Comparison of ENCODE assay signal across 26 cellular contexts in genomic region chr10:28514648-28515047, GRCh38.
"Had no signal": no experiment of that assay in that cellular context is flagged by ENCODE, and none has a peak within 500 bp of the region (broad histone marks: within the 10 kb centered on the region; RNA-seq: fewer than 3 reads in every experiment).

No MANE protein-coding gene starts in this region.

- DNase-seq: colonic mucosa; cortex of kidney; effector CD8-positive, alpha-beta T cell; effector memory CD8-positive, alpha-beta T cell; endodermal cell; erythroblast; esophagus squamous epithelium; foreskin fibroblast; foreskin melanocyte; gastrocnemius medialis; glutamatergic neuron; head of caudate nucleus; heart right ventricle; hippocampal formation; left cardiac atrium; left lung; left ventricle myocardium superior; lower lobe of right lung; mesendoderm; midbrain had no signal

- H3K27me3 Mint-ChIP-seq: dendritic cell treated with granulocyte-macrophage colony-stimulating factor and Interleukin-4, amounts not matched to agents 40 ng/mL and 50 ng/mL, for 4 days; effector memory CD8-positive, alpha-beta T cell had no signal

- H3K9me3 ChIP-seq: colonic mucosa, esophagus squamous epithelium, gastrocnemius medialis, left lung, lower lobe of right lung had no signal

- H3K9me3 Mint-ChIP-seq: endodermal cell had no signal

- H3K4me3 ChIP-seq: colonic mucosa, esophagus squamous epithelium, gastrocnemius medialis, heart right ventricle, left lung, lower lobe of right lung had no signal

- H3K27me3 ChIP-seq: colonic mucosa, gastrocnemius medialis, heart right ventricle, left lung had no signal

- H3K4me1 ChIP-seq: colonic mucosa, esophagus squamous epithelium, gastrocnemius medialis, heart right ventricle, left lung, lower lobe of right lung had no signal

- H3K27ac ChIP-seq: colonic mucosa, epithelial cell of prostate, esophagus squamous epithelium, gastrocnemius medialis, heart right ventricle, left lung, lower lobe of right lung had no signal

- FAIRE-seq: endometrium, islet of Langerhans, keratinocyte had no signal

- H3K36me3 ChIP-seq: colonic mucosa, esophagus squamous epithelium, gastrocnemius medialis, heart right ventricle, left lung, lower lobe of right lung had no signal

- H3K4me3 Mint-ChIP-seq: dendritic cell treated with granulocyte-macrophage colony-stimulating factor and Interleukin-4, amounts not matched to agents 40 ng/mL and 50 ng/mL, for 4 days; effector memory CD8-positive, alpha-beta T cell; endodermal cell had no signal

- ATAC-seq: effector memory CD8-positive, alpha-beta T cell; esophagus mucosa; gastrocnemius medialis; heart right ventricle; left cardiac atrium; left lung; left ventricle myocardium superior; lower lobe of right lung had no signal

- H3K27ac Mint-ChIP-seq: dendritic cell treated with granulocyte-macrophage colony-stimulating factor and Interleukin-4, amounts not matched to agents 40 ng/mL and 50 ng/mL, for 4 days; effector memory CD8-positive, alpha-beta T cell; endodermal cell had no signal
